ENCODE assay signal across 10 cellular contexts in the genomic region with DNA sequence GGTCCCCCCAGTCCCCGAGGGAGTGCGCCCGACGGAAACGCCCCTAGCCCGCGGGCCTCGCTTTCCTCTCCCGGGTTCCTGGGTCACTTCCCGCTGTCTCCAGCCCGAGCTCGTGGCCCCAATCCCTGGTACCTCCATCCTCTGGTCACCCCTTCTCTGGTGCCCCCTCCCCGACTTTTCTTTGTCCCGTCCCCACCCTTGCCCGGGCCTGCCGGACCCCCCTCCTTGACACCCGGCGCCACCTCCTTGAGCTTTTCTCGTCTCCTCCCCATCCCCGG. TPM values are rescaled to one million over a fixed set of nuclear protein-coding genes. Genes with fewer than 3 reads are reported as not detected.
DNase-seq lines count a peak whose midpoint lies in the region; ATAC-seq, FAIRE-seq and TF ChIP-seq lines count a peak whose summit lies in the region.
"Had no signal": no experiment of that assay in that cellular context is flagged by ENCODE, and none has a peak within 500 bp of the region (broad histone marks: within the 10 kb centered on the region; RNA-seq: fewer than 3 reads in every experiment).

No MANE protein-coding gene starts in this region.

- no peaks in the 10 kb centered on the region for H3K36me3 Mint-ChIP-seq in IgD-negative memory B cell

- no peaks in the 10 kb centered on the region for H3K9me3 Mint-ChIP-seq in IgD-negative memory B cell

- H3K18ac ChIP-seq in neuronal stem cell (ENCODE audit: low read length), result peak overlapping the region; percentile 80

- H2BK120ac ChIP-seq in neuronal stem cell (ENCODE audit: low read depth, low read length), result no peak overlapping the region

- no peak for FAIRE-seq in kidney (lab: Jason Lieb, UNC)

- no peak overlapping the region for H4K8ac ChIP-seq in neuronal stem cell (ENCODE audit: low read depth, low read length)

- peaks cover 6 to 31% (median 17%) of the 10 kb centered on the region in 3 donors for H3K4me1 Mint-ChIP-seq in IgD-negative memory B cell

- peak overlapping the region; percentile 53 for H2AK5ac ChIP-seq in neuronal stem cell (ENCODE audit: low read depth, low read length)

- H3K9me3 ChIP-seq in endocrine pancreas (ENCODE audit: control insufficient read depth, low read length) (no peaks in the 10 kb centered on the region), neuronal stem cell (replicated peaks in 1 of 2; ENCODE audit: control insufficient read depth in 2 of 2, insufficient read depth in 1 of 2, low read depth in 1 of 2, low read length in 2 of 2) (peaks cover 2 to 10% of the 10 kb centered on the region in 2 donors), kidney (ENCODE audit: control insufficient read depth in 1 of 2, low read length in 2 of 2) (no peaks in the 10 kb centered on the region)

- no peaks in the 10 kb centered on the region for H3K4me1 ChIP-seq in endocrine pancreas (ENCODE audit: control insufficient read depth, insufficient read depth, low read length)
- H3K4me1 ChIP-seq in neuronal stem cell (ENCODE audit: control insufficient read depth in 2 of 2, insufficient read depth in 1 of 2, low read depth in 1 of 2, low read length in 2 of 2), result peaks cover 3% of the 10 kb centered on the region in 2 donors
- peaks cover 0 to 6% of the 10 kb centered on the region in 2 donors for H3K4me1 ChIP-seq in kidney (ENCODE audit: control insufficient read depth in 1 of 2, insufficient read depth in 1 of 2, low read depth in 1 of 2, low read length in 2 of 2)

- H3K4me3 Mint-ChIP-seq in IgD-negative memory B cell, result peak overlapping the region in 3 of 4 donors; percentile 38 to 78 (median 58)

- H3K14ac ChIP-seq in neuronal stem cell (ENCODE audit: low read length), result no peak overlapping the region

- H3K36me3 ChIP-seq in endocrine pancreas (ENCODE audit: control insufficient read depth, insufficient read depth, low read length) (no peaks in the 10 kb centered on the region), neuronal stem cell (replicated peaks in 1 of 2; ENCODE audit: control insufficient read depth in 2 of 2, insufficient read depth in 2 of 2, low read length in 2 of 2) (no peaks in the 10 kb centered on the region), kidney (ENCODE audit: control insufficient read depth in 1 of 2, insufficient read depth in 2 of 2, low read length in 2 of 2) (no peaks in the 10 kb centered on the region)

- TF ChIP-seq CTCF in kidney (IDR thresholded peaks at IDR 0.05; ENCODE audit: borderline replicate concordance, extremely low read depth, insufficient read depth), result no peak

- WGBS in neuronal stem cell (ENCODE audit: extremely low coverage in 2 of 2, insufficient read length in 2 of 2, insufficient replicate concordance in 1 of 2), 2 donors, result no CpG with 5 or more reads among the region's 20 CpGs

- H3K9ac ChIP-seq in endocrine pancreas (ENCODE audit: control insufficient read depth, insufficient read depth, low read length) (peak overlapping the region; percentile 49), neuronal stem cell (ENCODE audit: low read depth, low read length, poor library complexity) (peak overlapping the region; percentile 60), kidney (ENCODE audit: low read length in 2 of 2) (no peak overlapping the region)

- no peak overlapping the region for H2BK12ac ChIP-seq in neuronal stem cell (ENCODE audit: low read length)

- DNase-seq in AG20443 (ENCODE audit: low spot score) (peak; percentile 26), neuronal stem cell (ENCODE audit: low spot score) (no peak), kidney (no peak)
- no peak for DNase-seq in activated CD4-positive, CD25-positive, alpha-beta regulatory T cell treated with anti-CD3 and anti-CD28 coated beads, Interleukin-2, amount 50 U/mL, for 72 hours

- H3K27me3 ChIP-seq in endocrine pancreas (ENCODE audit: control insufficient read depth, insufficient read depth, low read length), result no peaks in the 10 kb centered on the region
- peaks cover 0 to 32% (median 7%) of the 10 kb centered on the region in 3 experiments for H3K27me3 ChIP-seq in neuronal stem cell (ENCODE audit: control insufficient read depth in 3 of 3, insufficient read depth in 3 of 3, low read depth in 1 of 3, low read length in 3 of 3)

- H3K27ac ChIP-seq in neuronal stem cell (replicated peaks; ENCODE audit: low read length) (no peak overlapping the region), kidney (ENCODE audit: low read depth in 2 of 2, low read length in 2 of 2) (no peak overlapping the region)

- no peak overlapping the region for H3K4ac ChIP-seq in neuronal stem cell (ENCODE audit: low read length)

- peaks cover 27% of the 10 kb centered on the region for H3K27me3 Mint-ChIP-seq in IgD-negative memory B cell

- intact Hi-C loops in kidney (cut with DNase I), result no loop called here

- no peak overlapping the region for H3K27ac Mint-ChIP-seq in IgD-negative memory B cell

- no peaks in the 10 kb centered on the region for H3K79me1 ChIP-seq in neuronal stem cell (ENCODE audit: low read depth, low read length)

- ATAC-seq in GM18858 (IDR thresholded peaks at IDR 0.05; ENCODE audit: unreplicated experiment) (no peak), HG03039 (IDR thresholded peaks at IDR 0.05; ENCODE audit: unreplicated experiment) (no peak)
- ATAC-seq: HCT116 had no signal

- H2BK15ac ChIP-seq in neuronal stem cell (ENCODE audit: low read length), result peak overlapping the region; percentile 87

- peak overlapping the region; percentile 83 for H3K4me2 ChIP-seq in neuronal stem cell (ENCODE audit: insufficient read depth, low read length, poor library complexity, severe bottlenecking)

- H2AFZ ChIP-seq in neuronal stem cell (ENCODE audit: low read length), result peak overlapping the region; percentile 40

- no peak overlapping the region for H2BK5ac ChIP-seq in neuronal stem cell (ENCODE audit: low read length)

- H3K23ac ChIP-seq in neuronal stem cell (ENCODE audit: low read depth, low read length, poor library complexity), result no peak overlapping the region

- H3K4me3 ChIP-seq in endocrine pancreas (ENCODE audit: control insufficient read depth, insufficient read depth, low read length) (no peak overlapping the region), neuronal stem cell (ENCODE audit: low read length in 2 of 2) (peak overlapping the region in 1 of 2 donors; percentile 83), kidney (ENCODE audit: low read length in 2 of 2) (peak overlapping the region in 1 of 2 donors; percentile 37)

- no peak overlapping the region for H4K91ac ChIP-seq in neuronal stem cell (ENCODE audit: low read depth, low read length, poor library complexity)

RNA-seq across cellular contexts. Expression of a gene that starts 0.3 kb away (rescaled TPM):
- polyA plus RNA-seq in IgD-negative memory B cell, result not detected
- 4.6 TPM for polyA plus RNA-seq in neuronal stem cell (2013, experiment 1 of 2)
- 4.4 TPM for polyA plus RNA-seq in neuronal stem cell (2013, experiment 2 of 2)
- 0.31 TPM for total RNA-seq in kidney
- 0.26 TPM for polyA plus RNA-seq in kidney (ENCODE audit: insufficient read depth, low read depth, low replicate concordance)
- total RNA-seq: cardiac septum had no signal

RNA-seq across cellular contexts. Expression of a gene that starts 39.7 kb away (rescaled TPM):
- 10.7 TPM for polyA plus RNA-seq in IgD-negative memory B cell
- polyA plus RNA-seq in neuronal stem cell (2013, experiment 1 of 2), result 11.5 TPM
- polyA plus RNA-seq in neuronal stem cell (2013, experiment 2 of 2), result 11.3 TPM
- 29.6 TPM for total RNA-seq in kidney
- polyA plus RNA-seq in kidney (ENCODE audit: insufficient read depth, low read depth, low replicate concordance), result 4.5 TPM

Comparison
In these comparisons a context has a peak if more than half of its experiments do, and no peak if none do; other contexts are left out.
1. H3K9ac ChIP-seq: peak in endocrine pancreas (single experiment) and neuronal stem cell (single experiment); none in kidney (0 of 2).